In genomic region chr17:56809820-56810179, GRCh38 we compare ENCODE assay signal across 19 cellular contexts. TPM values are rescaled to one million over a fixed set of nuclear protein-coding genes. Genes with fewer than 3 reads are reported as not detected.
DNase-seq lines count a peak whose midpoint lies in the region; ATAC-seq, FAIRE-seq and TF ChIP-seq lines count a peak whose summit lies in the region.
"Had no signal": no experiment of that assay in that cellular context is flagged by ENCODE, and none has a peak within 500 bp of the region (broad histone marks: within the 10 kb centered on the region; RNA-seq: fewer than 3 reads in every experiment).

No MANE protein-coding gene starts in this region.

- no peak overlapping the region for H3K9ac ChIP-seq in HepG2 (ENCODE audit: insufficient read depth, low read depth, low read length)
- H3K9ac ChIP-seq: KMS-11 had no signal

- in situ Hi-C loops in HepG2 (cut with HindIII; ENCODE audit: extremely low pct_ligation_motif_present, low pct_unique_long_range_greater_than_20kb), result no loop called here

- POLR2A ChIA-PET in HepG2 (lab: Yijun Ruan, JAX) (no interaction called here), RWPE1 (lab: Yijun Ruan, JAX; ENCODE audit: low non-redundant PET) (no interaction called here)

- TF ChIP-seq EP300 in HepG2 (IDR thresholded peaks at IDR 0.05; ENCODE audit: low read depth in 2 of 2, low read length in 2 of 2), result no peak
- TF ChIP-seq EP300 in HepG2 (CRISPR knock-in tag; IDR thresholded peaks at IDR 0.05; ENCODE audit: borderline replicate concordance), result no peak

- H2AFZ ChIP-seq in HepG2 (ENCODE audit: low read length), result no peak overlapping the region
- H2AFZ ChIP-seq: GM23338 had no signal

- no TSS peak for BruUV-seq in HepG2 (replicated peaks; lab: Mats Ljungman, UMichigan)

- TF ChIP-seq CTCF in HepG2 (CRISPR knock-in tag; IDR thresholded peaks at IDR 0.05) (no peak), right lobe of liver (IDR thresholded peaks at IDR 0.05) (no peak), RWPE1 (conservative IDR thresholded peaks at IDR 0.05; ENCODE audit: low read depth) (no peak), D721Med (IDR thresholded peaks at IDR 0.05; ENCODE audit: insufficient read depth, missing control alignments) (no peak)

- no peak for DNase-seq in HepG2 (ENCODE audit: low spot score)
- no peak for DNase-seq in right lobe of liver
- DNase-seq in RWPE1 (ENCODE audit: low spot score), result no peak
- DNase-seq in sciatic nerve (ENCODE audit: low spot score), result no peak
- no peak for DNase-seq in stimulated activated CD8-positive, alpha-beta memory T cell treated with anti-CD3 and anti-CD28 coated beads, Interleukin-4, amount 100 ng/mL, for 48 hours
- no peak for DNase-seq in AG20443 (ENCODE audit: low spot score)
- DNase-seq in D721Med (ENCODE audit: insufficient read length, low spot score), result no peak
- DNase-seq: DMS79 treated with DMSO at 0.1 percent for 48 hours, HCEC 1CT, NCI-H1105, NCI-H146, NCI-H2029, NCI-H226, NCI-H510A treated with DMSO at 0.1 percent for 48 hours, NCI-H774 had no signal

- intact Hi-C loops in HepG2 (cut with micrococcal nuclease; ENCODE audit: unreplicated experiment), result no loop called here
- intact Hi-C loops in right lobe of liver (cut with DNase I), result loop anchor here (10.0 kb wide), 1 partner anchor 135 kb away; no protein-coding TSS in a partner anchor
- intact Hi-C loops in sciatic nerve (cut with DNase I), result no loop called here

- CTCF ChIA-PET in HepG2 (lab: Yijun Ruan, JAX; ENCODE audit: low intra/inter-chr PET ratio, low total read pairs), result no interaction called here
- CTCF ChIA-PET in RWPE1 (lab: Yijun Ruan, JAX), result no interaction called here

- FAIRE-seq in HepG2 (lab: Jason Lieb, UNC) (no peak), D721Med (lab: Jason Lieb, UNC) (no peak)

- H3K4me1 ChIP-seq in HepG2 (ENCODE audit: insufficient read depth, low read length), result peaks cover 25% of the 10 kb centered on the region
- no peaks in the 10 kb centered on the region for H3K4me1 ChIP-seq in right lobe of liver

- no peak overlapping the region for H3K4me2 ChIP-seq in HepG2 (ENCODE audit: low read depth, low read length)
- H3K4me2 ChIP-seq: GM23338, KMS-11 had no signal

- no peaks in the 10 kb centered on the region for H3K36me3 ChIP-seq in HepG2 (replicated peaks in 1 of 2; ENCODE audit: control insufficient read depth in 1 of 2, insufficient read depth in 2 of 2, low read length in 2 of 2)
- no peaks in the 10 kb centered on the region for H3K36me3 ChIP-seq in right lobe of liver
- H3K36me3 ChIP-seq: SJSA1 had no signal

- no peaks in the 10 kb centered on the region for H3K79me2 ChIP-seq in HepG2 (ENCODE audit: insufficient read depth, low read length)

- WGBS in HepG2 (ENCODE audit: low lambda C conversion rate), result 0% methylated on average over 1 of the region's 1 CpG
- WGBS in right lobe of liver (ENCODE audit: insufficient coverage, low coverage, low lambda C conversion rate, missing lambda C conversion rate), result 82% methylated on average over 1 of the region's 1 CpG

- no peaks in the 10 kb centered on the region for H3K9me3 ChIP-seq in HepG2 (ENCODE audit: low read length)
- H3K9me3 ChIP-seq in right lobe of liver, result no peaks in the 10 kb centered on the region
- H3K9me3 ChIP-seq: SJSA1 had no signal

- no peak overlapping the region for H3K27ac ChIP-seq in HepG2 (ENCODE audit: extremely low read length, insufficient read depth, low read length)
- H3K27ac ChIP-seq in right lobe of liver, result no peak overlapping the region
- H3K27ac ChIP-seq in RWPE1, result peak overlapping the region; percentile 82
- H3K27ac ChIP-seq: KMS-11, SJSA1 had no signal

- H3K4me3 ChIP-seq in HepG2 (replicated peaks in 1 of 3; ENCODE audit: insufficient read depth in 1 of 3, low read depth in 2 of 3, low read length in 3 of 3) (no peak overlapping the region), right lobe of liver (no peak overlapping the region)
- H3K4me3 ChIP-seq: GM23338, SJSA1 had no signal

- TF ChIP-seq POLR2A in HepG2 (IDR thresholded peaks at IDR 0.05; ENCODE audit: insufficient read depth in 1 of 2, low read depth in 2 of 2, low read length in 2 of 2) (no peak), right lobe of liver (IDR thresholded peaks at IDR 0.05) (no peak)

- H3K27me3 ChIP-seq in HepG2 (ENCODE audit: control insufficient read depth in 1 of 2, insufficient read depth in 2 of 2, low read length in 2 of 2) (peaks cover 0 to 22% of the 10 kb centered on the region in 2 experiments; a peak in 3 of 5 replicates), right lobe of liver (no peaks in the 10 kb centered on the region)
- H3K27me3 ChIP-seq: SJSA1 had no signal

- TF ChIP-seq RAD21 in HepG2 (CRISPR knock-in tag; IDR thresholded peaks at IDR 0.05), result no peak

- ATAC-seq in HepG2 (no peak), right lobe of liver (no peak), sciatic nerve (peak; percentile 31)
- ATAC-seq: GM23338, Panc1 had no signal

- no peaks in the 10 kb centered on the region for H4K20me1 ChIP-seq in HepG2 (ENCODE audit: insufficient read depth, low read length)

TF ChIP-seq in HepG2, 621 proteins besides CTCF, POLR2A, EP300 and RAD21 (continues in another document):
- TF ChIP-seq NBN (conservative IDR thresholded peaks at IDR 0.05) (0 out of 2 replicates have a peak, but pooled peaks have one; percentile 14), SP1 (IDR thresholded peaks at IDR 0.05) (0 out of 2 replicates have a peak, but pooled peaks have one; percentile 6), SP1 (CRISPR knock-in tag; IDR thresholded peaks at IDR 0.05) (no peak), FOXA1 (IDR thresholded peaks at IDR 0.05) (peak; percentile 5; the same call in 1 of the 2 replicates), FOXA1 (CRISPR knock-in tag; IDR thresholded peaks at IDR 0.05) (no peak)

RNA-seq across cellular contexts. Expression of gene C17orf67, which starts 23.9 kb away (rescaled TPM):
- total RNA-seq in HepG2 (2016; rRNA removed; fragmentation: Illumina TruSeq; extraction: Trizol) (0.62 and 0.86 TPM in 2 replicates), right lobe of liver (1 to 10 TPM in 1 of 6 experiments, under 1 TPM in 5; 0.31 to 1.1 (median 0.78) TPM), sciatic nerve (6.2 TPM)
- total RNA-seq in HepG2 (2016; cell fraction: cytosol; rRNA removed; fragmentation: Illumina TruSeq; extraction: Trizol; ENCODE audit: low read depth), result 0.62 and 0.71 TPM in 2 replicates
- total RNA-seq in HepG2 (2016; cell fraction: insoluble cytoplasmic fraction; rRNA removed; fragmentation: Illumina TruSeq; extraction: Trizol), result 0.86 and 1.00 TPM in 2 replicates
- total RNA-seq in HepG2 (2016; cell fraction: membrane; rRNA removed; fragmentation: Illumina TruSeq; extraction: Trizol), result 1.1 and 1.2 TPM in 2 replicates
- total RNA-seq in HepG2 (2016; cell fraction: nucleus; rRNA removed; fragmentation: Illumina TruSeq; extraction: Trizol), result 0.47 and 0.68 TPM in 2 replicates
- 0.35 and 0.41 TPM in 2 replicates for polyA plus RNA-seq in HepG2 (2011; rRNA removed)
- polyA plus RNA-seq in HepG2 (2011; cell fraction: cytosol; rRNA removed), result 0.13 and 0.24 TPM in 2 replicates
- polyA plus RNA-seq in HepG2 (2011; cell fraction: nucleus; rRNA removed), result 0.37 and 0.81 TPM in 2 replicates
- polyA plus RNA-seq in HepG2 (2012), result 0.44 and 0.50 TPM in 2 replicates
- polyA plus RNA-seq in HepG2 (2016; cell fraction: cytosol; fragmentation: Illumina TruSeq; extraction: Trizol; ENCODE audit: low read depth), result 0.77 and 0.84 TPM in 2 replicates
- polyA plus RNA-seq in HepG2 (2016; cell fraction: insoluble cytoplasmic fraction; fragmentation: Illumina TruSeq; extraction: Trizol; ENCODE audit: low read depth), result 0.55 and 0.73 TPM in 2 replicates
- polyA plus RNA-seq in HepG2 (2016; cell fraction: membrane; fragmentation: Illumina TruSeq; extraction: Trizol; ENCODE audit: low read depth), result 0.72 and 1.00 TPM in 2 replicates
- polyA plus RNA-seq in HepG2 (2016; cell fraction: nucleus; fragmentation: Illumina TruSeq; extraction: Trizol; ENCODE audit: insufficient read depth, low read depth), result 0.29 and 0.92 TPM in 2 replicates
- 0.06 and 3.9 TPM in 2 replicates for polyA minus RNA-seq in HepG2 (2011; rRNA and poly(A)+ RNA removed; ENCODE audit: low replicate concordance)
- polyA minus RNA-seq in HepG2 (2011; cell fraction: cytosol; rRNA and poly(A)+ RNA removed), result 0.40 and 0.53 TPM in 2 replicates
- not detected in 2 replicates for polyA minus RNA-seq in HepG2 (2011; cell fraction: nucleus; rRNA and poly(A)+ RNA removed)

RNA-seq across cellular contexts. Expression of gene DGKE, which starts 24.2 kb away (rescaled TPM):
- 3.2 and 5.3 TPM in 2 replicates for total RNA-seq in HepG2 (2016; rRNA removed; fragmentation: Illumina TruSeq; extraction: Trizol)
- total RNA-seq in HepG2 (2016; cell fraction: cytosol; rRNA removed; fragmentation: Illumina TruSeq; extraction: Trizol; ENCODE audit: low read depth), result 4.6 and 5.3 TPM in 2 replicates
- 2.3 and 6.0 TPM in 2 replicates for total RNA-seq in HepG2 (2016; cell fraction: insoluble cytoplasmic fraction; rRNA removed; fragmentation: Illumina TruSeq; extraction: Trizol)
- total RNA-seq in HepG2 (2016; cell fraction: membrane; rRNA removed; fragmentation: Illumina TruSeq; extraction: Trizol), result 2.1 and 2.6 TPM in 2 replicates
- total RNA-seq in HepG2 (2016; cell fraction: nucleus; rRNA removed; fragmentation: Illumina TruSeq; extraction: Trizol), result 16.7 and 17.4 TPM in 2 replicates
- 3.2 and 3.3 TPM in 2 replicates for polyA plus RNA-seq in HepG2 (2011; rRNA removed)
- 0.70 and 0.79 TPM in 2 replicates for polyA plus RNA-seq in HepG2 (2011; cell fraction: cytosol; rRNA removed)
- polyA plus RNA-seq in HepG2 (2011; cell fraction: nucleus; rRNA removed), result 16.9 and 20.1 TPM in 2 replicates
- polyA plus RNA-seq in HepG2 (2012), result 2.8 and 3.1 TPM in 2 replicates
- polyA plus RNA-seq in HepG2 (2016; cell fraction: cytosol; fragmentation: Illumina TruSeq; extraction: Trizol; ENCODE audit: low read depth), result 0.44 and 0.50 TPM in 2 replicates
- 1.8 and 2.1 TPM in 2 replicates for polyA plus RNA-seq in HepG2 (2016; cell fraction: insoluble cytoplasmic fraction; fragmentation: Illumina TruSeq; extraction: Trizol; ENCODE audit: low read depth)
- polyA plus RNA-seq in HepG2 (2016; cell fraction: membrane; fragmentation: Illumina TruSeq; extraction: Trizol; ENCODE audit: low read depth), result 0.84 and 1.6 TPM in 2 replicates
- 16.9 and 18.5 TPM in 2 replicates for polyA plus RNA-seq in HepG2 (2016; cell fraction: nucleus; fragmentation: Illumina TruSeq; extraction: Trizol; ENCODE audit: insufficient read depth, low read depth)
- 6.0 and 7.6 TPM in 2 replicates for polyA minus RNA-seq in HepG2 (2011; rRNA and poly(A)+ RNA removed; ENCODE audit: low replicate concordance)
- 1.6 and 3.0 TPM in 2 replicates for polyA minus RNA-seq in HepG2 (2011; cell fraction: cytosol; rRNA and poly(A)+ RNA removed)
- 17.4 and 18.2 TPM in 2 replicates for polyA minus RNA-seq in HepG2 (2011; cell fraction: nucleus; rRNA and poly(A)+ RNA removed)
- total RNA-seq in right lobe of liver, result 10 to 100 TPM in 1 of 6 experiments, 1 to 10 TPM in 5; 2.2 to 10.4 (median 3.4) TPM
- total RNA-seq in sciatic nerve, result 16.8 TPM

Comparison
In these comparisons a context has a peak if more than half of its experiments do, and no peak if none do; other contexts are left out.
1. intact Hi-C loops: an anchor here in right lobe of liver (10.0 kb wide); none called in HepG2 and sciatic nerve.